ENCODE assay signal across 1 cellular context in the genomic region with DNA sequence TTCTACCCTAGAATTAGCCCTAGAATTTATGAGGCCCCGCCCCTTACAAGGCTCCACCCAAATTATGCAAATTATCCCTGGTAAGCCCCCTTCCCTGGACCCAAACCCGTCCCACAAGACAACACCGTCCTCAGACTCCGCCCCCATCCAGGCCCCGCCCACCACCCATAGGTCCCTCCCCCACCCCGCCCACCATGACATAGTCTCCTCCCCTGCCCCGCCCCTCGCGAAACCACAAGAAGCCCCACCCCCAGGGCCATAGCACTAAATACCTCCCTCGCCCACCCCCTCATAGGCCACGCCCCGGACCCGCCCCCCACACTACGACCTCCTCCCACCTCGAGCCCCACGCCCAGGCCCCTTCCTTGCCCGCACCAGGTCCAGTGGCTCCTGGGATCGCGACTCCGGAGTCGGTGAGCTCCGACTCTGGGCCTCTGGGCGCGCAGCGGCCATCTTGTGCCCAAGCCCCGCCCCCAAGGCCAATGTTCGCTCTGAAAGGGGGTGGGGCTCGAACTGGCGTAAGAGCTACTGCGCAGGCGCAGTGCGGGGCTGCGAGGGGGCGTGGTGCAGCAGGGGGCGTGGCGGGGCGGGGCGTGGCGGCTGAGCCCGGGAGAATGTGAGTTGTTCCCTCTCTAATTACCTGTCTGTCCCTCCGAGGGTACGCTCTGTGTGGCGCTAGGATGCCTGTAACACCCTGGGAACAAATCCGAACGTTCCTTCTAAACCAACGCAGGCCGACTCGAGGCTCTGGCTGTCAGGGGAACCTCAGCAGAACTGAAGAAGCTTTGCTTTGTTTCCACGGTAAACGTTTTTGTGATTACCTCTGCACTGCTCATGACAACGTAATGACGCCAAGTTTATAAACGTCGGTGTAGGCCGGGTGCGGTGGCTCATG.
TF ChIP-seq lines count a peak whose summit lies in the region.

A gene with protein sequence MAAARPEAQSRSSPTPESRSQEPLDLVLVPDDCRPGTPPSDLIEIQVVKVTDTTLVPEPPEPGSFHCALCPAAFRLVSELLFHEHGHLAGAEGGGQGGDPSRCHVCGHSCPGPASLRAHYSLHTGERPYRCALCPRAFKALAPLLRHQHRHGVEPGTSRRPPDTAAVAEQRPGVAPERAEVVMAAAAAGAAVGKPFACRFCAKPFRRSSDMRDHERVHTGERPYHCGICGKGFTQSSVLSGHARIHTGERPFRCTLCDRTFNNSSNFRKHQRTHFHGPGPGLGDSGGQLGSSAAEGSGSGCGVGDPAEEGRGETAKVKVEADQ (minus strand): TSS at position 458 of the 895 bp plus-strand sequence. CDS start 5 bp downstream, at position 453.

TF ChIP-seq in K562, 482 proteins besides CTCF, POLR2A, EP300 and RAD21 (continued from another document and continues in another):
- TF ChIP-seq, protein P1, sequence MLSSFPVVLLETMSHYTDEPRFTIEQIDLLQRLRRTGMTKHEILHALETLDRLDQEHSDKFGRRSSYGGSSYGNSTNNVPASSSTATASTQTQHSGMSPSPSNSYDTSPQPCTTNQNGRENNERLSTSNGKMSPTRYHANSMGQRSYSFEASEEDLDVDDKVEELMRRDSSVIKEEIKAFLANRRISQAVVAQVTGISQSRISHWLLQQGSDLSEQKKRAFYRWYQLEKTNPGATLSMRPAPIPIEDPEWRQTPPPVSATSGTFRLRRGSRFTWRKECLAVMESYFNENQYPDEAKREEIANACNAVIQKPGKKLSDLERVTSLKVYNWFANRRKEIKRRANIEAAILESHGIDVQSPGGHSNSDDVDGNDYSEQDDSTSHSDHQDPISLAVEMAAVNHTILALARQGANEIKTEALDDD (IDR thresholded peaks at IDR 0.05): no peak
- TF ChIP-seq YY1 (IDR thresholded peaks at IDR 0.05; ENCODE audit: borderline replicate concordance in 1 of 3, control insufficient read depth in 1 of 3, extremely low read depth in 1 of 3, insufficient read depth in 3 of 3, insufficient read length in 1 of 3, insufficient replicate concordance in 2 of 3, low read depth in 1 of 3, low read length in 2 of 3) (peak; percentile 92 to 99 (median 97)), PTRF (tag; IDR thresholded peaks at IDR 0.05) (no peak), MECOM (CRISPR knock-in tag; IDR thresholded peaks at IDR 0.05) (no peak), NFATC3 (IDR thresholded peaks at IDR 0.05) (no peak), SMARCE1 (IDR thresholded peaks at IDR 0.05) (peak; percentile 17; the same call in 1 of the 2 replicates), CBFB (CRISPR knock-in tag; IDR thresholded peaks at IDR 0.05) (no peak), SUPT5H (IDR thresholded peaks at IDR 0.05) (peak; percentile 91), FIP1L1 (IDR thresholded peaks at IDR 0.05; ENCODE audit: low read depth, low read length, poor library complexity, severe bottlenecking) (no peak), NUFIP1 (IDR thresholded peaks at IDR 0.05; ENCODE audit: partially characterized antibody) (no peak), CBX2 (IDR thresholded peaks at IDR 0.05; ENCODE audit: insufficient read depth, low read length, poor library complexity, severe bottlenecking) (no peak), POLR2B (IDR thresholded peaks at IDR 0.05; ENCODE audit: low read depth, partially characterized antibody) (peak; percentile 89), HDAC1 (IDR thresholded peaks at IDR 0.05) (0 out of 4 replicates have a peak, but pooled peaks of 1 of the 2 experiments have one; percentile 45), DDX20 (tag; IDR thresholded peaks at IDR 0.05; ENCODE audit: low read depth) (no peak), TEAD1 (CRISPR knock-in tag; IDR thresholded peaks at IDR 0.05) (0 out of 4 replicates have a peak, but pooled peaks of 1 of the 2 experiments have one; percentile 44), FOXA3 (CRISPR knock-in tag; conservative IDR thresholded peaks at IDR 0.05 in 1 of 2, IDR thresholded peaks at IDR 0.05 in 1 of 2) (no peak), ZNF253 (CRISPR knock-in tag; conservative IDR thresholded peaks at IDR 0.05) (no peak), RB1 (IDR thresholded peaks at IDR 0.05; ENCODE audit: low read depth) (peak; percentile 44; the same call in 1 of the 2 replicates), TEAD4 (IDR thresholded peaks at IDR 0.05; ENCODE audit: low read length) (no peak), TEAD4 (CRISPR knock-in tag; IDR thresholded peaks at IDR 0.05; ENCODE audit: borderline replicate concordance) (no peak), MCM5 (IDR thresholded peaks at IDR 0.05; ENCODE audit: low read depth) (no peak), SMAD3 (CRISPR knock-in tag; conservative IDR thresholded peaks at IDR 0.05) (no peak), TCF7 (IDR thresholded peaks at IDR 0.05; ENCODE audit: borderline replicate concordance) (no peak), ZKSCAN8 (CRISPR knock-in tag; IDR thresholded peaks at IDR 0.05) (no peak), HDAC6 (IDR thresholded peaks at IDR 0.05; ENCODE audit: low read depth, low read length) (no peak), ZFP36 (IDR thresholded peaks at IDR 0.05; ENCODE audit: low read depth, low read length, partially characterized antibody) (no peak), EGR1 (conservative IDR thresholded peaks at IDR 0.05) (peak; percentile 65), EP400 (IDR thresholded peaks at IDR 0.05) (peak; percentile 33; the same call in 1 of the 2 replicates), ZNF143 (CRISPR knock-in tag; IDR thresholded peaks at IDR 0.05) (no peak), TRIM28 (IDR thresholded peaks at IDR 0.05) (no peak), SOX6 (IDR thresholded peaks at IDR 0.05) (no peak), FOXM1 (IDR thresholded peaks at IDR 0.05; ENCODE audit: low read depth) (no peak), FOXM1 (CRISPR knock-in tag; IDR thresholded peaks at IDR 0.05; ENCODE audit: low read depth) (no peak), ZFX (CRISPR knock-in tag; IDR thresholded peaks at IDR 0.05) (peak; percentile 62), FUS (optimal IDR thresholded peaks at IDR 0.05; ENCODE audit: low read depth, low read length) (no peak), NRF1 (conservative IDR thresholded peaks at IDR 0.05 in 1 of 2, IDR thresholded peaks at IDR 0.05 in 1 of 2) (peak; percentile 97), KAT7 (CRISPR knock-in tag; IDR thresholded peaks at IDR 0.05; ENCODE audit: borderline replicate concordance) (0 out of 2 replicates have a peak, but pooled peaks have one; percentile 71), ATF7 (IDR thresholded peaks at IDR 0.05) (peak; percentile 55; the same call in 1 of the 2 replicates)
- TF ChIP-seq, protein P2, sequence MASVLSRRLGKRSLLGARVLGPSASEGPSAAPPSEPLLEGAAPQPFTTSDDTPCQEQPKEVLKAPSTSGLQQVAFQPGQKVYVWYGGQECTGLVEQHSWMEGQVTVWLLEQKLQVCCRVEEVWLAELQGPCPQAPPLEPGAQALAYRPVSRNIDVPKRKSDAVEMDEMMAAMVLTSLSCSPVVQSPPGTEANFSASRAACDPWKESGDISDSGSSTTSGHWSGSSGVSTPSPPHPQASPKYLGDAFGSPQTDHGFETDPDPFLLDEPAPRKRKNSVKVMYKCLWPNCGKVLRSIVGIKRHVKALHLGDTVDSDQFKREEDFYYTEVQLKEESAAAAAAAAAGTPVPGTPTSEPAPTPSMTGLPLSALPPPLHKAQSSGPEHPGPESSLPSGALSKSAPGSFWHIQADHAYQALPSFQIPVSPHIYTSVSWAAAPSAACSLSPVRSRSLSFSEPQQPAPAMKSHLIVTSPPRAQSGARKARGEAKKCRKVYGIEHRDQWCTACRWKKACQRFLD (CRISPR knock-in tag; IDR thresholded peaks at IDR 0.05): no peak
- TF ChIP-seq, protein P3, sequence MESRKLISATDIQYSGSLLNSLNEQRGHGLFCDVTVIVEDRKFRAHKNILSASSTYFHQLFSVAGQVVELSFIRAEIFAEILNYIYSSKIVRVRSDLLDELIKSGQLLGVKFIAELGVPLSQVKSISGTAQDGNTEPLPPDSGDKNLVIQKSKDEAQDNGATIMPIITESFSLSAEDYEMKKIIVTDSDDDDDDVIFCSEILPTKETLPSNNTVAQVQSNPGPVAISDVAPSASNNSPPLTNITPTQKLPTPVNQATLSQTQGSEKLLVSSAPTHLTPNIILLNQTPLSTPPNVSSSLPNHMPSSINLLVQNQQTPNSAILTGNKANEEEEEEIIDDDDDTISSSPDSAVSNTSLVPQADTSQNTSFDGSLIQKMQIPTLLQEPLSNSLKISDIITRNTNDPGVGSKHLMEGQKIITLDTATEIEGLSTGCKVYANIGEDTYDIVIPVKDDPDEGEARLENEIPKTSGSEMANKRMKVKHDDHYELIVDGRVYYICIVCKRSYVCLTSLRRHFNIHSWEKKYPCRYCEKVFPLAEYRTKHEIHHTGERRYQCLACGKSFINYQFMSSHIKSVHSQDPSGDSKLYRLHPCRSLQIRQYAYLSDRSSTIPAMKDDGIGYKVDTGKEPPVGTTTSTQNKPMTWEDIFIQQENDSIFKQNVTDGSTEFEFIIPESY (CRISPR knock-in tag; IDR thresholded peaks at IDR 0.05): 0 out of 2 replicates have a peak, but pooled peaks have one; percentile 17
- TF ChIP-seq, protein P4, sequence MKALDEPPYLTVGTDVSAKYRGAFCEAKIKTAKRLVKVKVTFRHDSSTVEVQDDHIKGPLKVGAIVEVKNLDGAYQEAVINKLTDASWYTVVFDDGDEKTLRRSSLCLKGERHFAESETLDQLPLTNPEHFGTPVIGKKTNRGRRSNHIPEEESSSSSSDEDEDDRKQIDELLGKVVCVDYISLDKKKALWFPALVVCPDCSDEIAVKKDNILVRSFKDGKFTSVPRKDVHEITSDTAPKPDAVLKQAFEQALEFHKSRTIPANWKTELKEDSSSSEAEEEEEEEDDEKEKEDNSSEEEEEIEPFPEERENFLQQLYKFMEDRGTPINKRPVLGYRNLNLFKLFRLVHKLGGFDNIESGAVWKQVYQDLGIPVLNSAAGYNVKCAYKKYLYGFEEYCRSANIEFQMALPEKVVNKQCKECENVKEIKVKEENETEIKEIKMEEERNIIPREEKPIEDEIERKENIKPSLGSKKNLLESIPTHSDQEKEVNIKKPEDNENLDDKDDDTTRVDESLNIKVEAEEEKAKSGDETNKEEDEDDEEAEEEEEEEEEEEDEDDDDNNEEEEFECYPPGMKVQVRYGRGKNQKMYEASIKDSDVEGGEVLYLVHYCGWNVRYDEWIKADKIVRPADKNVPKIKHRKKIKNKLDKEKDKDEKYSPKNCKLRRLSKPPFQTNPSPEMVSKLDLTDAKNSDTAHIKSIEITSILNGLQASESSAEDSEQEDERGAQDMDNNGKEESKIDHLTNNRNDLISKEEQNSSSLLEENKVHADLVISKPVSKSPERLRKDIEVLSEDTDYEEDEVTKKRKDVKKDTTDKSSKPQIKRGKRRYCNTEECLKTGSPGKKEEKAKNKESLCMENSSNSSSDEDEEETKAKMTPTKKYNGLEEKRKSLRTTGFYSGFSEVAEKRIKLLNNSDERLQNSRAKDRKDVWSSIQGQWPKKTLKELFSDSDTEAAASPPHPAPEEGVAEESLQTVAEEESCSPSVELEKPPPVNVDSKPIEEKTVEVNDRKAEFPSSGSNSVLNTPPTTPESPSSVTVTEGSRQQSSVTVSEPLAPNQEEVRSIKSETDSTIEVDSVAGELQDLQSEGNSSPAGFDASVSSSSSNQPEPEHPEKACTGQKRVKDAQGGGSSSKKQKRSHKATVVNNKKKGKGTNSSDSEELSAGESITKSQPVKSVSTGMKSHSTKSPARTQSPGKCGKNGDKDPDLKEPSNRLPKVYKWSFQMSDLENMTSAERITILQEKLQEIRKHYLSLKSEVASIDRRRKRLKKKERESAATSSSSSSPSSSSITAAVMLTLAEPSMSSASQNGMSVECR (CRISPR knock-in tag; IDR thresholded peaks at IDR 0.05): peak; percentile 72
- TF ChIP-seq, protein P5, sequence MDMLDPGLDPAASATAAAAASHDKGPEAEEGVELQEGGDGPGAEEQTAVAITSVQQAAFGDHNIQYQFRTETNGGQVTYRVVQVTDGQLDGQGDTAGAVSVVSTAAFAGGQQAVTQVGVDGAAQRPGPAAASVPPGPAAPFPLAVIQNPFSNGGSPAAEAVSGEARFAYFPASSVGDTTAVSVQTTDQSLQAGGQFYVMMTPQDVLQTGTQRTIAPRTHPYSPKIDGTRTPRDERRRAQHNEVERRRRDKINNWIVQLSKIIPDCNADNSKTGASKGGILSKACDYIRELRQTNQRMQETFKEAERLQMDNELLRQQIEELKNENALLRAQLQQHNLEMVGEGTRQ (CRISPR knock-in tag; IDR thresholded peaks at IDR 0.05): no peak
- TF ChIP-seq, protein P6, sequence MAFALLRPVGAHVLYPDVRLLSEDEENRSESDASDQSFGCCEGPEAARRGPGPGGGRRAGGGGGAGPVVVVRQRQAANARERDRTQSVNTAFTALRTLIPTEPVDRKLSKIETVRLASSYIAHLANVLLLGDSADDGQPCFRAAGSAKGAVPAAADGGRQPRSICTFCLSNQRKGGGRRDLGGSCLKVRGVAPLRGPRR (CRISPR knock-in tag; IDR thresholded peaks at IDR 0.05): no peak
- TF ChIP-seq, protein P7, sequence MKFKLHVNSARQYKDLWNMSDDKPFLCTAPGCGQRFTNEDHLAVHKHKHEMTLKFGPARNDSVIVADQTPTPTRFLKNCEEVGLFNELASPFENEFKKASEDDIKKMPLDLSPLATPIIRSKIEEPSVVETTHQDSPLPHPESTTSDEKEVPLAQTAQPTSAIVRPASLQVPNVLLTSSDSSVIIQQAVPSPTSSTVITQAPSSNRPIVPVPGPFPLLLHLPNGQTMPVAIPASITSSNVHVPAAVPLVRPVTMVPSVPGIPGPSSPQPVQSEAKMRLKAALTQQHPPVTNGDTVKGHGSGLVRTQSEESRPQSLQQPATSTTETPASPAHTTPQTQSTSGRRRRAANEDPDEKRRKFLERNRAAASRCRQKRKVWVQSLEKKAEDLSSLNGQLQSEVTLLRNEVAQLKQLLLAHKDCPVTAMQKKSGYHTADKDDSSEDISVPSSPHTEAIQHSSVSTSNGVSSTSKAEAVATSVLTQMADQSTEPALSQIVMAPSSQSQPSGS (CRISPR knock-in tag; IDR thresholded peaks at IDR 0.05): no peak
- TF ChIP-seq, protein P8, sequence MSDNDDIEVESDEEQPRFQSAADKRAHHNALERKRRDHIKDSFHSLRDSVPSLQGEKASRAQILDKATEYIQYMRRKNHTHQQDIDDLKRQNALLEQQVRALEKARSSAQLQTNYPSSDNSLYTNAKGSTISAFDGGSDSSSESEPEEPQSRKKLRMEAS (CRISPR knock-in tag; IDR thresholded peaks at IDR 0.05): peak; percentile 35; the same call in 1 of the 2 replicates
- TF ChIP-seq, protein P9, sequence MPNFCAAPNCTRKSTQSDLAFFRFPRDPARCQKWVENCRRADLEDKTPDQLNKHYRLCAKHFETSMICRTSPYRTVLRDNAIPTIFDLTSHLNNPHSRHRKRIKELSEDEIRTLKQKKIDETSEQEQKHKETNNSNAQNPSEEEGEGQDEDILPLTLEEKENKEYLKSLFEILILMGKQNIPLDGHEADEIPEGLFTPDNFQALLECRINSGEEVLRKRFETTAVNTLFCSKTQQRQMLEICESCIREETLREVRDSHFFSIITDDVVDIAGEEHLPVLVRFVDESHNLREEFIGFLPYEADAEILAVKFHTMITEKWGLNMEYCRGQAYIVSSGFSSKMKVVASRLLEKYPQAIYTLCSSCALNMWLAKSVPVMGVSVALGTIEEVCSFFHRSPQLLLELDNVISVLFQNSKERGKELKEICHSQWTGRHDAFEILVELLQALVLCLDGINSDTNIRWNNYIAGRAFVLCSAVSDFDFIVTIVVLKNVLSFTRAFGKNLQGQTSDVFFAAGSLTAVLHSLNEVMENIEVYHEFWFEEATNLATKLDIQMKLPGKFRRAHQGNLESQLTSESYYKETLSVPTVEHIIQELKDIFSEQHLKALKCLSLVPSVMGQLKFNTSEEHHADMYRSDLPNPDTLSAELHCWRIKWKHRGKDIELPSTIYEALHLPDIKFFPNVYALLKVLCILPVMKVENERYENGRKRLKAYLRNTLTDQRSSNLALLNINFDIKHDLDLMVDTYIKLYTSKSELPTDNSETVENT (CRISPR knock-in tag; IDR thresholded peaks at IDR 0.05): no peak; the same call in 1 of the 2 replicates
